In the genomic region with DNA sequence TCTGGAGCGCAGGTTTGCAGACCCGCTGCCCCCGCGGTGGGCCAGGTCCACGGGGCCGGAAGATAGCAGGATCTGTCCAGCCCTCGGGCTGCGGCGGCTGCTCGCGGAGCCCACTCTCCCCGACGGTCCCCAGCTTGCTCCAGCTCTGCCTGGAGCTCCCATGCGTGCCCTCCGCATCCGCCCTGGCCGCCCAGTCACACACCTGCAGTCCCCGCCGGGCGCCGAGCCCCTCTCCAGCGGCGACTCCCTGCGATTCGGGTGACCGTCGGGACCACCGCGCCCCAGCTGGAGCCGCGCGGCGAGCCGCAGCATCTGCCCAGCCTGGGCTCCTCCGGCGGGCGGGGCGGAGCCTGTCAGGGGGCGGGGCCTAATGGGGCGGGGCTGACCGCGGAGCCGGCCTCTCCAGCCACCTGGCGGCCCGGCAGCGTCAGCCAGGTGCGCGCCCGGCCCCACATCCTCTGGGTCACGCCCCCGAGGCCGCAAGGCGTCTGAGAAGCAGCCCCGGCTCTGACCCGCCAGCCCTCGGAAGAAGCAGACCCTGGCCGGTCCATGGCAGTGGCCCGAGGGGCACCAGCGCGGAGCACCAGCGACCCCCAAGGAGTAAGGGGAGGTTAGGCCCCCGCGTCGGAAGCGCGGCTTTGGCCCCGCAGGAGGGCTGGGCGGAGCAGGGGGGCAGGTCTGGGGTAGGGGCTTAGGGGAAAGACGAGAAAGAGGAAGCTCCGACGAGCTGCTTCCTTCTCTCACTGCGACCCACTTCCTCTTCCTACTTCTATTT, we compare ENCODE assay signal across 1 cellular context.
TF ChIP-seq lines count a peak whose summit lies in the region.

A gene with protein sequence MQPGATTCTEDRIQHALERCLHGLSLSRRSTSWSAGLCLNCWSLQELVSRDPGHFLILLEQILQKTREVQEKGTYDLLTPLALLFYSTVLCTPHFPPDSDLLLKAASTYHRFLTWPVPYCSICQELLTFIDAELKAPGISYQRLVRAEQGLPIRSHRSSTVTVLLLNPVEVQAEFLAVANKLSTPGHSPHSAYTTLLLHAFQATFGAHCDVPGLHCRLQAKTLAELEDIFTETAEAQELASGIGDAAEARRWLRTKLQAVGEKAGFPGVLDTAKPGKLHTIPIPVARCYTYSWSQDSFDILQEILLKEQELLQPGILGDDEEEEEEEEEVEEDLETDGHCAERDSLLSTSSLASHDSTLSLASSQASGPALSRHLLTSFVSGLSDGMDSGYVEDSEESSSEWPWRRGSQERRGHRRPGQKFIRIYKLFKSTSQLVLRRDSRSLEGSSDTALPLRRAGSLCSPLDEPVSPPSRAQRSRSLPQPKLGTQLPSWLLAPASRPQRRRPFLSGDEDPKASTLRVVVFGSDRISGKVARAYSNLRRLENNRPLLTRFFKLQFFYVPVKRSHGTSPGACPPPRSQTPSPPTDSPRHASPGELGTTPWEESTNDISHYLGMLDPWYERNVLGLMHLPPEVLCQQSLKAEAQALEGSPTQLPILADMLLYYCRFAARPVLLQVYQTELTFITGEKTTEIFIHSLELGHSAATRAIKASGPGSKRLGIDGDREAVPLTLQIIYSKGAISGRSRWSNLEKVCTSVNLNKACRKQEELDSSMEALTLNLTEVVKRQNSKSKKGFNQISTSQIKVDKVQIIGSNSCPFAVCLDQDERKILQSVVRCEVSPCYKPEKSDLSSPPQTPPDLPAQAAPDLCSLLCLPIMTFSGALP (minus strand): TSS at position 314 of the 775 bp plus-strand sequence. CDS start 54,213 bp downstream, outside the sequence.

TF ChIP-seq in H1, 55 proteins besides CTCF, POLR2A, EP300 and RAD21:
- TF ChIP-seq JUND (IDR thresholded peaks at IDR 0.05; ENCODE audit: low read length) (no peak), TBP (IDR thresholded peaks at IDR 0.05; ENCODE audit: low read depth, low read length) (peak; percentile 29; the same call in 1 of the 2 replicates), CBX5 (IDR thresholded peaks at IDR 0.05; ENCODE audit: low read depth, low read length) (no peak), TAF7 (optimal IDR thresholded peaks at IDR 0.05; ENCODE audit: borderline replicate concordance, low read depth, low read length) (peak; percentile 17), TAF1 (IDR thresholded peaks at IDR 0.05; ENCODE audit: low read depth, low read length) (peak; percentile 65), PHF8 (conservative IDR thresholded peaks at IDR 0.05; ENCODE audit: low read depth, low read length) (peak; percentile 64), ASH2L (IDR thresholded peaks at IDR 0.05; ENCODE audit: low read length) (peak; percentile 34), EGR1 (IDR thresholded peaks at IDR 0.05; ENCODE audit: borderline replicate concordance, low read depth, low read length) (0 out of 2 replicates have a peak, but pooled peaks have one; percentile 8), SIN3A (conservative IDR thresholded peaks at IDR 0.05 in 1 of 2, IDR thresholded peaks at IDR 0.05 in 1 of 2; ENCODE audit: low read depth in 1 of 2, low read length in 2 of 2) (0 out of 4 replicates have a peak, but pooled peaks of 1 of the 2 experiments have one; percentile 31), NRF1 (IDR thresholded peaks at IDR 0.05; ENCODE audit: low read depth, low read length) (no peak), BCL11A (IDR thresholded peaks at IDR 0.05; ENCODE audit: low read depth in 2 of 2, low read length in 2 of 2) (no peak), GABPA (IDR thresholded peaks at IDR 0.05; ENCODE audit: borderline replicate concordance, insufficient read depth, low read length) (no peak), CREB1 (IDR thresholded peaks at IDR 0.05) (peak; percentile 90), SIX5 (IDR thresholded peaks at IDR 0.05; ENCODE audit: low read depth, low read length) (no peak), TCF12 (IDR thresholded peaks at IDR 0.05; ENCODE audit: low read depth, low read length) (peak; percentile 64; the same call in 1 of the 2 replicates), POLR2AphosphoS5 (IDR thresholded peaks at IDR 0.05; ENCODE audit: low read depth, low read length) (peak; percentile 52; the same call in 1 of the 2 replicates), POU5F1 (IDR thresholded peaks at IDR 0.05; ENCODE audit: low read depth, low read length) (no peak)
- TF ChIP-seq, protein P1, sequence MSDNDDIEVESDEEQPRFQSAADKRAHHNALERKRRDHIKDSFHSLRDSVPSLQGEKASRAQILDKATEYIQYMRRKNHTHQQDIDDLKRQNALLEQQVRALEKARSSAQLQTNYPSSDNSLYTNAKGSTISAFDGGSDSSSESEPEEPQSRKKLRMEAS (IDR thresholded peaks at IDR 0.05), result peak; percentile 72
- TF ChIP-seq, protein P2, sequence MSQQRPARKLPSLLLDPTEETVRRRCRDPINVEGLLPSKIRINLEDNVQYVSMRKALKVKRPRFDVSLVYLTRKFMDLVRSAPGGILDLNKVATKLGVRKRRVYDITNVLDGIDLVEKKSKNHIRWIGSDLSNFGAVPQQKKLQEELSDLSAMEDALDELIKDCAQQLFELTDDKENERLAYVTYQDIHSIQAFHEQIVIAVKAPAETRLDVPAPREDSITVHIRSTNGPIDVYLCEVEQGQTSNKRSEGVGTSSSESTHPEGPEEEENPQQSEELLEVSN (IDR thresholded peaks at IDR 0.05), result peak; percentile 37; the same call in 1 of the 2 replicates
TF ChIP-seq in H1: peak in this region for 12.
